17 cellular contexts compared by ENCODE assay signal in the genomic region with DNA sequence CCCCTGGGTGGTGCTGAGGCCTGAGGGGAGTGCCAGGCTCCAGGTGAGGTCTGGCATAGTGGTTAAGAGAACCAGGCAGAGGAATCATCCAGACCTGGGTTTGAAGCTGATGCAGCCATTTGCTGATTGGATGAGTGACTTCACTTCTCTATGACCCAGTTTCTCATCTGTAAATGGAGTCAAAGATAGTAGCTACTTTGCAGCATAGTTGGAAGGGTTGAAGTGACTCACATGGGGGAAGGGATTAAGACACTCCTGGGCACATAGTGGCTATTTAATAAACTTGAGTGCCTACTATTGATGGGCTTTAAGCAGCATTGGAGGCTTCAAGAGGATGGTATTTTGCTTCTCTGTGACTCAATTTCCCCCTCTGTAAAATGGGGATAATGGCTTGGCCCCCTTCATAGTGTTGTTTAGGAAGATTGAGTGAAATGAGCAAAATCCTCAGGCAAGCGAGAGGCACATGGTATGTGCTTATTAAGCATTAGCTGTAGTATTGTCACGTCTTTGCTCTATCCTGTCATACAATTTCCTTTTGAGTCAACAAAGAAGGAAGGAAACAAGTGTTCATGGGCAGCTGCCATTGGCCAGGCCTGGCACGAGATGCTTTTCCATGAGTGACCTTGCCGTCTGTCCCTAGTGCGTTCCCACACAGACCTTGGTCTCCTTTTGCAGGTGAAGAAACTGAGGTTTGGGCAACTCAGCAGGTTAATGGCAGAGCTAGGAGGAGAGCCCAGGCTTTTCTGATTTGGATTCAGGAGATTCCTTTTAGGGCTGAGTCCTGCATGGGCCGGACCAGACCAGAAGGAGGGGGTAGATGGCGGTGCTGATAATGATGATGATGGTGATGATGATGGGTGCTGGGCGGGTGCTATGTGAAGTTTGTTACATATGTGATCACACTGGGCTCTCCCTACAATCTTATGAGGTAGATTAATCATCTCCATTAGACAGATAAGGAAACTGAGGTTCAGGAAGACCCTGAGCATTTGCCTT.
"Had no signal": no experiment of that assay in that cellular context is flagged by ENCODE, and none has a peak within 500 bp of the region (broad histone marks: within the 10 kb centered on the region; RNA-seq: fewer than 3 reads in every experiment).

No MANE protein-coding gene starts in this region.

- DNase-seq: activated CD4-positive, alpha-beta T cell treated with anti-CD3 and anti-CD28 coated beads for 1 hour; activated gamma-delta T cell treated with Interleukin-2 at 50 U/mL for 16 hours; amniotic stem cell; dorsolateral prefrontal cortex; immature natural killer cell; mesendoderm; natural killer cell; pancreas; spleen; stimulated activated naive CD4-positive, alpha-beta T cell treated with Interleukin-2 at 50 U/mL for 16 hours; T-helper 17 cell; tibial artery; WERI-Rb-1 had no signal

- H3K4me3 ChIP-seq: dorsolateral prefrontal cortex, pancreas, spleen, tibial artery, vagina had no signal

- H3K4me1 Mint-ChIP-seq: immature natural killer cell, natural killer cell, T-helper 17 cell had no signal

- H3K27ac ChIP-seq: dorsolateral prefrontal cortex, pancreas, spleen, tibial artery, vagina, WERI-Rb-1 had no signal

- H3K36me3 ChIP-seq: pancreas, spleen, tibial artery, vagina, WERI-Rb-1 had no signal

- ATAC-seq: natural killer cell, pancreas, sciatic nerve, T-helper 17 cell had no signal

- H3K4me1 ChIP-seq: pancreas, spleen had no signal

- H3K4me3 Mint-ChIP-seq: activated naive CD8-positive, alpha-beta T cell; activated T-helper 1 cell treated with anti-CD3 and anti-CD28 coated beads, Interleukin-12 subunit alpha, Interleukin-12 subunit beta, Interleukin-2, Interleukin-4 antibody, amounts not matched to agents 30 ng/mL and 10 ng/mL and 1 ng/mL, durations not matched to agents 14 hours and 24 hours and 36 hours; immature natural killer cell; natural killer cell; T-helper 17 cell had no signal

- H3K9me3 ChIP-seq: pancreas, spleen, tibial artery, vagina had no signal

- H3K27ac Mint-ChIP-seq: activated naive CD8-positive, alpha-beta T cell; activated T-helper 1 cell treated with anti-CD3 and anti-CD28 coated beads, Interleukin-12 subunit alpha, Interleukin-12 subunit beta, Interleukin-2, Interleukin-4 antibody, amounts not matched to agents 30 ng/mL and 10 ng/mL and 1 ng/mL, durations not matched to agents 14 hours and 24 hours and 36 hours; immature natural killer cell; natural killer cell; T-helper 17 cell had no signal

- H3K27me3 ChIP-seq: pancreas, vagina had no signal

- H3K9me3 Mint-ChIP-seq: activated T-helper 1 cell treated with anti-CD3 and anti-CD28 coated beads, Interleukin-12 subunit alpha, Interleukin-12 subunit beta, Interleukin-2, Interleukin-4 antibody, amounts not matched to agents 30 ng/mL and 10 ng/mL and 1 ng/mL, durations not matched to agents 14 hours and 24 hours and 36 hours; immature natural killer cell had no signal

- H3K36me3 Mint-ChIP-seq: activated naive CD8-positive, alpha-beta T cell; immature natural killer cell; natural killer cell had no signal
